ENCODE assay signal across 20 cellular contexts in the genomic region with DNA sequence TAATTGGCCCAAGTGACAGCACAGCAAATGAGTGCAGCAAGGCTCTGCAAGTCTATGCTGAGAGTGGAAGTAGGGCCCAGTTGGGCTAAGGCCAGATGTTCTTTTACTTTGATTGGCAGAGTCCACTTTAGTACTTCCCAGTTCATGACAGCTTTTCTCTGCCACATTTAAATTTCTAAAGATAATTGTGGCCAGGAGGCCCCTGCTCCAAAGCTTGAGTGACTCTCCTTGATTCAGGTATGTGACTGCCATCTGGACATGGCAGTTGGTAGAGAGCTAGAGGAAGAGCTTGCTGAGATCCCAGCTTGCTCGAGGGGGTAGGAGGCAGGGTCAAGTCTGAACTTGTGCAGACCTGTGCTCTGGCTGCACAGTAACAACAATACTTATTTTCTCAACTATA.
DNase-seq lines count a peak whose midpoint lies in the region; ATAC-seq lines count a peak whose summit lies in the region.
"Had no signal": no experiment of that assay in that cellular context is flagged by ENCODE, and none has a peak within 500 bp of the region (broad histone marks: within the 10 kb centered on the region; RNA-seq: fewer than 3 reads in every experiment).

No MANE protein-coding gene starts in this region.

- DNase-seq in COLO668 (lab: John Stamatoyannopoulos, UW; ENCODE audit: unreplicated experiment) = peak; percentile 5
- peak; percentile 39 to 82 (median 47) for DNase-seq in NCI-H1417 (lab: John Stamatoyannopoulos, UW)
- DNase-seq in NCI-H526 treated with DMSO at 0.1 percent for 48 hours (lab: John Stamatoyannopoulos, UW) = peak; percentile 34
- DNase-seq in cerebellum (ENCODE audit: low spot score) = peak; percentile 81
- DNase-seq in aorta = no peak
- DNase-seq in GOT3 (lab: John Stamatoyannopoulos, UW) = no peak
- no peak for DNase-seq in AG20443 (ENCODE audit: low spot score)
- DNase-seq: activated CD4-positive, alpha-beta T cell treated with anti-CD3 and anti-CD28 coated beads for 48 hours; activated naive CD4-positive, alpha-beta T cell treated with anti-CD3 and anti-CD28 coated beads, Interleukin-2, amount 50 U/mL, for 16 hours; activated T-cell treated with anti-CD3 and anti-CD28 coated beads for 4 hours; body of pancreas; CD8-positive, alpha-beta T cell; GF-D8; IMR-90; MV-4-11; nucleus accumbens; stimulated activated CD4-positive, alpha-beta T cell treated with anti-CD3 and anti-CD28 coated beads, Interleukin-4, amount 100 ng/mL, for 4 hours; tibial artery had no signal

- H3K4me1 ChIP-seq in aorta (ENCODE audit: control insufficient read depth in 1 of 2, insufficient read depth in 2 of 2, low read length in 2 of 2) = no peaks in the 10 kb centered on the region
- H3K4me1 ChIP-seq: body of pancreas had no signal

- H3K4me3 ChIP-seq in aorta (ENCODE audit: low read length in 2 of 2) = no peak overlapping the region
- H3K4me3 ChIP-seq: body of pancreas, hepatocyte, tibial artery had no signal

- no peak for ATAC-seq in aorta (ENCODE audit: low FRiP score)
- no peak for ATAC-seq in GM18873 (IDR thresholded peaks at IDR 0.05; ENCODE audit: low FRiP score, unreplicated experiment)
- ATAC-seq: body of pancreas; CD8-positive, alpha-beta T cell had no signal

- H3K9me3 ChIP-seq in aorta (ENCODE audit: control insufficient read depth, low read length) = no peaks in the 10 kb centered on the region
- H3K9me3 ChIP-seq: body of pancreas had no signal

- no peaks in the 10 kb centered on the region for H3K27me3 ChIP-seq in aorta (ENCODE audit: control insufficient read depth in 1 of 2, insufficient read depth in 2 of 2, low read length in 1 of 2)
- H3K27me3 ChIP-seq: body of pancreas, hepatocyte, tibial artery had no signal

- H3K36me3 ChIP-seq in aorta (ENCODE audit: control insufficient read depth in 1 of 2, insufficient read depth in 2 of 2, low read length in 1 of 2) = no peaks in the 10 kb centered on the region
- H3K36me3 ChIP-seq: tibial artery had no signal

- no peak overlapping the region for H3K27ac ChIP-seq in aorta (ENCODE audit: low read depth in 1 of 2, low read length in 2 of 2)
- H3K27ac ChIP-seq: body of pancreas, hepatocyte, tibial artery had no signal

- WGBS in aorta, 2 donors = 67 to 70% methylated on average over 1 of the region's 1 CpG

- intact Hi-C loops in aorta (cut with DNase I) = loop anchor here in 1 of 2 donors (10.0 kb wide), 1 partner anchor 88 kb away; no protein-coding TSS in a partner anchor

Comparison
In these comparisons a context has a peak if more than half of its experiments do, and no peak if none do; other contexts are left out.
1. DNase-seq: peak in COLO668 (single experiment), NCI-H1417 (3 of 3), NCI-H526 treated with DMSO at 0.1 percent for 48 hours (single experiment) and cerebellum (single experiment); none in aorta (0 of 2), GOT3 (single experiment) and AG20443 (single experiment).